ENCODE assay signal across 1 cellular context in the genomic region with DNA sequence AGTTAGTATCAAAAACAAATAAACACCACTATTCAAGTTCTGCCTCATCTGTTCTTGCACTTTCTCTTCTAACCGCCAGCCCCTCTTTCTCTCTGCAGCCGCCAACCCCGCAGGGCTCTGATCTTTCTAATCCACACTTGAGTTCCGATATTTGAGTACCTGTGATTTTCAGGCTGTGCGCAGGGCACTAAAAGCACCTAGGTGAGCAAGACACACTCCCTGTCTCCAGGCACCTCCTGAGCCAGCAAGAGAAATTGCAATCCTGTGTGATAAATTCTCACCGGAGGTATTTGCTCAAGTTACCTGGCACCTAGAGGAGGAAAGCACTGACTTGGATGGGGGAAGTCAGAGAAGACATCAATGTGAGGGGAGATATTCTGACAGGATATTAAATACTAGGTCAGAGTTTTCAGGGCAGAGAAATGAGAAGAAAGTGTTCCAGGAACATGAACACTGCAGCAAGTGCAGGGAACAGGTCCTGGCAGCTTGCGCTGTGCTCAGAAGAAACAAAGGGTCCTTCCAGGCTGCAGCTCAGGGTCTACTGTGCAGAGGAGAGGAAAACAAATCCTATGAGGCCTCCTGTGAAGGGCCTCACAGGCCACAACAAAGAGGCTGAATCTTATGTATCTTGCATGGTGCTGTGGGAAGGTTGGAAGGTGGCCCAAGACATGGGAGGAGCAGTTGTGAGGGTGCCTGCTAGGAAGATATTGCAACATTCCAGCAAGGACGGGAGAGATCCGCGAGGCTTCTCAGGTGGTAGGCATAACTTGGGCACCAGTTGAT.
TF ChIP-seq lines count a peak whose summit lies in the region.

No MANE protein-coding gene starts in this region.

TF ChIP-seq in GM23338, 12 proteins besides CTCF, POLR2A, EP300 and RAD21 (continued from another document):
- no peak for TF ChIP-seq ZNF462 (CRISPR knock-in tag; IDR thresholded peaks at IDR 0.05)
- TF ChIP-seq, protein P1, sequence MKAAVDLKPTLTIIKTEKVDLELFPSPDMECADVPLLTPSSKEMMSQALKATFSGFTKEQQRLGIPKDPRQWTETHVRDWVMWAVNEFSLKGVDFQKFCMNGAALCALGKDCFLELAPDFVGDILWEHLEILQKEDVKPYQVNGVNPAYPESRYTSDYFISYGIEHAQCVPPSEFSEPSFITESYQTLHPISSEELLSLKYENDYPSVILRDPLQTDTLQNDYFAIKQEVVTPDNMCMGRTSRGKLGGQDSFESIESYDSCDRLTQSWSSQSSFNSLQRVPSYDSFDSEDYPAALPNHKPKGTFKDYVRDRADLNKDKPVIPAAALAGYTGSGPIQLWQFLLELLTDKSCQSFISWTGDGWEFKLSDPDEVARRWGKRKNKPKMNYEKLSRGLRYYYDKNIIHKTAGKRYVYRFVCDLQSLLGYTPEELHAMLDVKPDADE (IDR thresholded peaks at IDR 0.05): no peak
